18 cellular contexts compared by ENCODE assay signal in the genomic region with DNA sequence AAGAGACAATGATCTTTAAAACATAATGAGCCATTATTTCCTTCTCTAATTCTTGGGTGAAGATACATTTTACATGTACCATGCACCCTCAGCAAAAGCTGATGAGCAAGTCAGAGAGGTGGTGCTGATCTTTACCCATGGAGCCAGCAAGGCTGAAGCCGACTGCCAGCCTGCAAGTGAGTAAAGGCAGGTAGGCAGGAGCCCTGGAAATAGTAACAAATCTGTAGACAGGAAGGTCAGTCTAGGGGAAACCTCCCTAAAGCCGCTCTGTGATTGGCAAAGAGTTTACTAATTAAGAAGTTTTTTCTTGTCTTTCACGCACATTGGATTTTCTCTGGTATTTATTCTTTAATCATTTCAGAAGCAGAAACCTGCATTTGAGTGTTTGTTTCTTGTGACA.
"Had no signal": no experiment of that assay in that cellular context is flagged by ENCODE, and none has a peak within 500 bp of the region (broad histone marks: within the 10 kb centered on the region; RNA-seq: fewer than 3 reads in every experiment).

No MANE protein-coding gene starts in this region.

- DNase-seq: activated CD8-positive, alpha-beta memory T cell treated with anti-CD3 and anti-CD28 coated beads for 24 hours; activated naive CD4-positive, alpha-beta T cell treated with Interleukin-2 at 50 U/mL for 16 hours; activated T-cell treated with anti-CD3 and anti-CD28 coated beads, Interleukin-2, amount 50 U/mL, for 1 hour; amygdala; cerebellar nuclear complex; dermis blood vessel endothelial cell; glutamatergic neuron; mammary epithelial cell; naive thymus-derived CD8-positive, alpha-beta T cell; nucleus accumbens; right cardiac atrium; SHP77 treated with DMSO at 0.1 percent for 48 hours; stimulated activated naive B cell treated with anti-CD40 and anti-IgM and Interleukin-4, amounts not matched to agents 10 μg/mL and 1 μg/mL and 100 μg/mL, for 72 hours had no signal

- H3K4me1 ChIP-seq: suprapubic skin had no signal

- ATAC-seq: esophagus mucosa; naive thymus-derived CD8-positive, alpha-beta T cell; right cardiac atrium; stimulated activated naive B cell treated with anti-CD40 and anti-IgM and Interleukin-4, amounts not matched to agents 10 μg/mL and 1 μg/mL and 100 μg/mL, for 72 hours had no signal

- H3K9me3 ChIP-seq: suprapubic skin had no signal

- H3K27ac Mint-ChIP-seq: brain; stimulated activated naive B cell treated with anti-CD40 and anti-IgM and Interleukin-4, amounts not matched to agents 10 μg/mL and 1 μg/mL and 100 μg/mL, for 72 hours; T-helper 2 cell treated with Interferon-gamma antibody and Interleukin-4, amounts not matched to agents 5 μg/mL and 100 μg/mL, for 36 hours had no signal

- H3K27ac ChIP-seq: suprapubic skin had no signal

- H3K27me3 Mint-ChIP-seq: brain; naive thymus-derived CD8-positive, alpha-beta T cell; stimulated activated naive B cell treated with anti-CD40 and anti-IgM and Interleukin-4, amounts not matched to agents 10 μg/mL and 1 μg/mL and 100 μg/mL, for 72 hours had no signal

- H3K36me3 ChIP-seq: suprapubic skin had no signal

- H3K4me3 Mint-ChIP-seq: brain; stimulated activated naive B cell treated with anti-CD40 and anti-IgM and Interleukin-4, amounts not matched to agents 10 μg/mL and 1 μg/mL and 100 μg/mL, for 72 hours; T-helper 2 cell treated with Interferon-gamma antibody and Interleukin-4, amounts not matched to agents 5 μg/mL and 100 μg/mL, for 36 hours had no signal

- H3K36me3 Mint-ChIP-seq: brain had no signal

- H3K27me3 ChIP-seq: suprapubic skin had no signal

- H3K4me3 ChIP-seq: smooth muscle cell, suprapubic skin had no signal
